In genomic region chr6:71335544-71335943, GRCh38 we compare ENCODE assay signal across 18 cellular contexts. TPM values are rescaled to one million over a fixed set of nuclear protein-coding genes. Genes with fewer than 3 reads are reported as not detected.
DNase-seq lines count a peak whose midpoint lies in the region; FAIRE-seq and TF ChIP-seq lines count a peak whose summit lies in the region.
"Had no signal": no experiment of that assay in that cellular context is flagged by ENCODE, and none has a peak within 500 bp of the region (broad histone marks: within the 10 kb centered on the region; RNA-seq: fewer than 3 reads in every experiment).

No MANE protein-coding gene starts in this region.

- no peak for TF ChIP-seq RAD21 in H1 (IDR thresholded peaks at IDR 0.05 in 1 of 2, conservative IDR thresholded peaks at IDR 0.05 in 1 of 2; ENCODE audit: low read depth in 2 of 2, low read length in 2 of 2)

- no peaks in the 10 kb centered on the region for H3K79me1 ChIP-seq in H1 (ENCODE audit: low read depth, low read length)

- no peak for TF ChIP-seq CTCF in mammary epithelial cell (conservative IDR thresholded peaks at IDR 0.05 in 1 of 2, IDR thresholded peaks at IDR 0.05 in 1 of 2; ENCODE audit: extremely low read depth in 1 of 2, insufficient read depth in 1 of 2, low read depth in 1 of 2, low read length in 2 of 2)
- TF ChIP-seq CTCF in MCF 10A (IDR thresholded peaks at IDR 0.05; ENCODE audit: unreplicated experiment) = no peak
- TF ChIP-seq CTCF in H1 (IDR thresholded peaks at IDR 0.05; ENCODE audit: control extremely low read depth in 1 of 3, insufficient read depth in 1 of 3, low read depth in 1 of 3, low read length in 3 of 3) = no peak
- TF ChIP-seq CTCF in osteocyte (IDR thresholded peaks at IDR 0.05) = no peak
- no peak for TF ChIP-seq CTCF in uterus (IDR thresholded peaks at IDR 0.05)

- no peak overlapping the region for H4K8ac ChIP-seq in H1 (ENCODE audit: extremely low read depth, insufficient read depth, low read length)

- intact Hi-C loops in mammary epithelial cell (cut with micrococcal nuclease) = no loop called here
- intact Hi-C loops in MCF 10A (cut with micrococcal nuclease) = no loop called here
- intact Hi-C loops in uterus (cut with DNase I; ENCODE audit: low total_unique reads) = no loop called here

- POLR2A ChIA-PET in MCF 10A (lab: Yijun Ruan, JAX) = interaction anchor here (0.6 kb wide), 1 partner anchor 86 kb away, joined by 3 read pairs; no protein-coding TSS in a partner anchor
- POLR2A ChIA-PET in H1 (lab: Charles Lee; ENCODE audit: partially characterized antibody) = no interaction called here

- no peak for TF ChIP-seq EP300 in H1 (IDR thresholded peaks at IDR 0.05; ENCODE audit: borderline replicate concordance in 1 of 2, low read depth in 2 of 2, low read length in 2 of 2)

- in situ Hi-C loops in mammary epithelial cell (cut with MboI; ENCODE audit: low sequenced_read_pairs in 2 of 2) (loop anchor here in 1 of 2 donors (25.0 kb wide), 1 partner anchor 298 kb away; no protein-coding TSS in a partner anchor), ACHN (cut with HindIII; ENCODE audit: low pct_ligation_motif_present, low pct_unique_long_range_greater_than_20kb, low sequenced_read_pairs) (no loop called here)

- no peak overlapping the region for H4K5ac ChIP-seq in H1 (ENCODE audit: insufficient read length, low read depth, low read length)

- H2AK5ac ChIP-seq in H1 (ENCODE audit: low read depth, low read length) = no peak overlapping the region

- no peaks in the 10 kb centered on the region for H3K9me3 ChIP-seq in mammary epithelial cell (replicated peaks; ENCODE audit: insufficient read depth, low read length)
- no peaks in the 10 kb centered on the region for H3K9me3 ChIP-seq in H1 (ENCODE audit: insufficient read depth in 2 of 2, low read depth in 1 of 2, low read length in 1 of 2)
- no peaks in the 10 kb centered on the region for H3K9me3 ChIP-seq in uterus

- H4K91ac ChIP-seq in H1 (replicated peaks; ENCODE audit: insufficient read length, low read length) = no peak overlapping the region

- H3K4me3 ChIP-seq in mammary epithelial cell (replicated peaks in 1 of 3; ENCODE audit: insufficient read depth in 1 of 3, low read depth in 2 of 3, low read length in 3 of 3) (no peak overlapping the region), H1 (ENCODE audit: extremely low read depth in 1 of 4, insufficient read depth in 2 of 4, low read depth in 3 of 4, low read length in 4 of 4) (no peak overlapping the region), uterus (no peak overlapping the region)
- H3K4me3 ChIP-seq: BLaER1, GM12878, GM23248 had no signal

- H3K4me1 ChIP-seq in mammary epithelial cell (ENCODE audit: insufficient read depth, low read length) = peaks cover 13% of the 10 kb centered on the region
- H3K4me1 ChIP-seq in H1 (replicated peaks in 1 of 4; ENCODE audit: control insufficient read depth in 3 of 4, insufficient read depth in 4 of 4, low read length in 3 of 4) = peaks cover 0 to 5% (median 2%) of the 10 kb centered on the region in 4 experiments; a peak in 2 of 7 replicates
- H3K4me1 ChIP-seq in uterus = no peaks in the 10 kb centered on the region
- H3K4me1 ChIP-seq: BLaER1 had no signal

- H2BK120ac ChIP-seq in H1 (replicated peaks; ENCODE audit: low read depth, low read length) = no peak overlapping the region

- H3K27me3 Mint-ChIP-seq in MCF 10A (ENCODE audit: insufficient read depth, unreplicated experiment) = no peaks in the 10 kb centered on the region
- no peaks in the 10 kb centered on the region for H3K27me3 Mint-ChIP-seq in osteocyte (ENCODE audit: unreplicated experiment)

- CTCF ChIA-PET in mammary epithelial cell (lab: Charles Lee; ENCODE audit: low non-redundant PET) (no interaction called here), MCF 10A (lab: Yijun Ruan, JAX) (no interaction called here), H1 (lab: Charles Lee; ENCODE audit: partially characterized antibody) (no interaction called here)

- H3K56ac ChIP-seq in H1 (replicated peaks; ENCODE audit: insufficient read length, low read depth, low read length) = no peak overlapping the region

- no peak overlapping the region for H2BK5ac ChIP-seq in H1 (ENCODE audit: low read depth, low read length)

- H3K27ac Mint-ChIP-seq in MCF 10A (ENCODE audit: low read depth, unreplicated experiment) = no peak overlapping the region
- H3K27ac Mint-ChIP-seq in osteocyte (ENCODE audit: unreplicated experiment) = peak overlapping the region; percentile 45
- H3K27ac Mint-ChIP-seq: CD8-positive, alpha-beta memory T cell; HFFc6 had no signal

- no peak overlapping the region for H2AFZ ChIP-seq in mammary epithelial cell (ENCODE audit: low read depth, low read length)
- H2AFZ ChIP-seq in H1 (ENCODE audit: low read length) = no peak overlapping the region
- H2AFZ ChIP-seq: GM23248 had no signal

- FAIRE-seq in H1 (lab: Jason Lieb, UNC) = no peak
- FAIRE-seq: GM12878, GM18507 had no signal

- no peak overlapping the region for H3K23ac ChIP-seq in H1 (ENCODE audit: insufficient read length)

- H3K9me3 Mint-ChIP-seq in MCF 10A (ENCODE audit: unreplicated experiment) (no peaks in the 10 kb centered on the region), osteocyte (ENCODE audit: unreplicated experiment) (peaks cover 17% of the 10 kb centered on the region)
- H3K9me3 Mint-ChIP-seq: CD8-positive, alpha-beta memory T cell had no signal

- no peak overlapping the region for H3K4ac ChIP-seq in H1 (replicated peaks; ENCODE audit: insufficient read length, low read depth, low read length)

- no peaks in the 10 kb centered on the region for H3K4me1 Mint-ChIP-seq in MCF 10A (ENCODE audit: insufficient read depth, unreplicated experiment)
- H3K4me1 Mint-ChIP-seq in osteocyte (ENCODE audit: unreplicated experiment) = peaks cover 34% of the 10 kb centered on the region
- H3K4me1 Mint-ChIP-seq: CD8-positive, alpha-beta memory T cell had no signal

- DNase-seq in mammary epithelial cell (peak; percentile 48), MCF 10A (ENCODE audit: unreplicated experiment) (no peak), H1 (ENCODE audit: low read depth in 1 of 2, low spot score in 2 of 2) (no peak), iPS-NIHi11 (ENCODE audit: low spot score) (peak; percentile 14), osteocyte (ENCODE audit: extremely low spot score, unreplicated experiment) (no peak), ACHN (no peak), uterus (no peak)
- DNase-seq in effector CD4-positive, alpha-beta T cell = no peak
- DNase-seq: AML-193; CD8-positive, alpha-beta memory T cell; DMS 273 treated with DMSO at 0.1 percent for 48 hours; GM23248; HCEC 1CT; HFFc6 had no signal

- BruUV-seq in mammary epithelial cell (replicated peaks; lab: Mats Ljungman, UMichigan) (no TSS peak), MCF 10A (replicated peaks; lab: Mats Ljungman, UMichigan) (no TSS peak)

- H3K14ac ChIP-seq in H1 (ENCODE audit: insufficient read length) = no peak overlapping the region

- H3K9ac ChIP-seq in mammary epithelial cell (ENCODE audit: insufficient read depth, low read length) = no peak overlapping the region
- H3K9ac ChIP-seq in H1 (replicated peaks in 1 of 4; ENCODE audit: extremely low read depth in 1 of 4, low read depth in 3 of 4, low read length in 3 of 4) = no peak overlapping the region; a peak in 1 of 7 replicates
- H3K9ac ChIP-seq: BLaER1, GM23248 had no signal

- H3K4me2 ChIP-seq in mammary epithelial cell (ENCODE audit: insufficient read depth, low read depth, low read length) = no peak overlapping the region
- no peak overlapping the region for H3K4me2 ChIP-seq in H1 (ENCODE audit: insufficient read depth in 1 of 2, low read depth in 2 of 2, low read length in 2 of 2)
- H3K4me2 ChIP-seq: BLaER1 had no signal

- H4K20me1 ChIP-seq in mammary epithelial cell (ENCODE audit: insufficient read depth, low read length) = no peaks in the 10 kb centered on the region
- no peaks in the 10 kb centered on the region for H4K20me1 ChIP-seq in H1 (replicated peaks in 1 of 2; ENCODE audit: control insufficient read depth in 1 of 2, insufficient read depth in 2 of 2, low read length in 2 of 2)
- H4K20me1 ChIP-seq: BLaER1 had no signal

- TF ChIP-seq POLR2A in H1 (IDR thresholded peaks at IDR 0.05; ENCODE audit: control extremely low read depth in 1 of 2, low read depth in 2 of 2, low read length in 2 of 2) = no peak
- no peak for TF ChIP-seq POLR2A in uterus (IDR thresholded peaks at IDR 0.05)

- no peak overlapping the region for H3K18ac ChIP-seq in H1 (ENCODE audit: extremely low read depth, low read length)

- no peak overlapping the region for H2BK12ac ChIP-seq in H1 (ENCODE audit: low read depth, low read length)

- no peak overlapping the region for H2BK15ac ChIP-seq in H1 (ENCODE audit: low read length)

- H3K36me3 ChIP-seq in mammary epithelial cell (ENCODE audit: insufficient read depth, low read length) (no peaks in the 10 kb centered on the region), H1 (ENCODE audit: control insufficient read depth in 2 of 4, insufficient read depth in 4 of 4, low read length in 3 of 4) (no peaks in the 10 kb centered on the region), uterus (no peaks in the 10 kb centered on the region)
- H3K36me3 ChIP-seq: BLaER1 had no signal

- H3K23me2 ChIP-seq in H1 (ENCODE audit: low read depth, low read length) = no peaks in the 10 kb centered on the region

- no peak overlapping the region for H3K4me3 Mint-ChIP-seq in MCF 10A (ENCODE audit: unreplicated experiment)
- H3K4me3 Mint-ChIP-seq in osteocyte (ENCODE audit: unreplicated experiment) = no peak overlapping the region
- H3K4me3 Mint-ChIP-seq: CD8-positive, alpha-beta memory T cell; HFFc6 had no signal

- H3K36me3 Mint-ChIP-seq in MCF 10A (ENCODE audit: insufficient read depth, unreplicated experiment) (no peaks in the 10 kb centered on the region), osteocyte (ENCODE audit: unreplicated experiment) (peaks cover 6% of the 10 kb centered on the region)
- H3K36me3 Mint-ChIP-seq: CD8-positive, alpha-beta memory T cell had no signal

- H3K27me3 ChIP-seq in mammary epithelial cell (ENCODE audit: insufficient read depth, low read length) = no peaks in the 10 kb centered on the region
- no peaks in the 10 kb centered on the region for H3K27me3 ChIP-seq in H1 (replicated peaks in 1 of 4; ENCODE audit: control insufficient read depth in 3 of 4, extremely low read depth in 1 of 4, insufficient read depth in 3 of 4, low read length in 3 of 4)
- no peaks in the 10 kb centered on the region for H3K27me3 ChIP-seq in uterus
- H3K27me3 ChIP-seq: BLaER1 had no signal

- H3K79me2 ChIP-seq in mammary epithelial cell (ENCODE audit: insufficient read depth, low read length) (no peaks in the 10 kb centered on the region), H1 (ENCODE audit: control insufficient read depth in 1 of 2, insufficient read depth in 2 of 2, low read length in 2 of 2) (no peaks in the 10 kb centered on the region)

- no peak overlapping the region for H2BK20ac ChIP-seq in H1 (ENCODE audit: low read length)

- no peak overlapping the region for H3K27ac ChIP-seq in mammary epithelial cell (ENCODE audit: insufficient read depth, low read depth, low read length)
- no peak overlapping the region for H3K27ac ChIP-seq in H1 (ENCODE audit: low read depth, low read length)
- no peak overlapping the region for H3K27ac ChIP-seq in uterus
- H3K27ac ChIP-seq: 22Rv1, BLaER1, GM23248 had no signal

- dilution Hi-C loops in mammary epithelial cell (cut with HindIII; ENCODE audit: low sequenced_read_pairs) = no loop called here

RNA-seq across cellular contexts. Expression of gene OGFRL1, which starts 46.9 kb away (rescaled TPM):
- total RNA-seq in mammary epithelial cell (100 to 1,000 TPM in 1 of 2 donors, 10 to 100 TPM in 1; 33.4 to 106 TPM), MCF 10A (2022) (37.7 and 70.8 TPM in 2 replicates), osteocyte (11.9 and 12.6 TPM in 2 replicates), uterus (10 to 100 TPM in 3 of 4 donors, 1 to 10 TPM in 1; 9.0 to 35.6 (median 19.4) TPM)
- polyA plus RNA-seq in mammary epithelial cell (6.8 TPM), H1 (2011; rRNA removed) (0.69 and 1.1 TPM in 2 replicates)
- polyA minus RNA-seq in mammary epithelial cell = 8.1 TPM
- total RNA-seq in H1 (2021; fragmentation: NEBNext Ultra II Directional; extraction: Animal tissue kit (Norgen Biotek cat#: 25700)) = 8.5 and 9.0 TPM in 2 replicates
- polyA plus RNA-seq in H1 (2011; cell fraction: cytosol; rRNA removed) = 1.5 TPM
- polyA plus RNA-seq in H1 (2011; cell fraction: nucleus; rRNA removed) = 1.6 TPM
- 0.96 to 2.4 TPM (median 1.3 TPM) in 4 replicates for polyA plus RNA-seq in H1 (2012, experiment 1 of 2)
- polyA plus RNA-seq in H1 (2012, experiment 2 of 2) = 0.37 TPM
- polyA plus RNA-seq in H1 (2013, experiment 1 of 2) = 8.2 TPM
- polyA plus RNA-seq in H1 (2013, experiment 2 of 2) = 7.9 TPM
- 1.4 and 2.1 TPM in 2 replicates for polyA minus RNA-seq in H1 (2011; rRNA and poly(A)+ RNA removed)
- 2.7 TPM for polyA minus RNA-seq in H1 (2011; cell fraction: cytosol; rRNA and poly(A)+ RNA removed)
- polyA minus RNA-seq in H1 (2011; cell fraction: nucleus; rRNA and poly(A)+ RNA removed) = 9.7 TPM

Comparison
In these comparisons a context has a peak if more than half of its experiments do, and no peak if none do; other contexts are left out.
1. DNase-seq: peak in mammary epithelial cell (single experiment) and iPS-NIHi11 (single experiment); none in MCF 10A (single experiment), H1 (0 of 2), osteocyte (single experiment), ACHN (single experiment), effector CD4-positive, alpha-beta T cell (single experiment) and uterus (0 of 2).